15 cellular contexts compared by ENCODE assay signal in the genomic region with DNA sequence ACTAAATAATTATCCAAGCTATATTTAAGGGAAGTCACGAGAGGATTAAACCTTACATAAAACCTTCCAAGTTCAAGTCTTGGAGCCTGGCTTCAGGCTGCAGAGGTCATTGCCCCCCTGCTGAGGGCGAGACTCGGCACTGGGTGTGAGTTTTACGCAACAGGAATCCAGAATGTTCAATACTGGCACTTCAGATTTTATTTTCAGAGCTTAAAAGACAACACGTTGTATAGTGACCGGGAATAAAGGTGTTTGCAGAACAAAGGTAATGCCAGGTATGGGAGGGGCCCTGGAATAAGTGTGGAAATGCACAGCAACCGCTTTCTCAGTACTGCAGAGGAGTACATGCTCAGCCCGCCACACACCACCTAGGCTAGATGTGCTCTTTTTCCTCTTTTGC.
DNase-seq lines count a peak whose midpoint lies in the region; ATAC-seq, FAIRE-seq and TF ChIP-seq lines count a peak whose summit lies in the region.
"Had no signal": no experiment of that assay in that cellular context is flagged by ENCODE, and none has a peak within 500 bp of the region (broad histone marks: within the 10 kb centered on the region; RNA-seq: fewer than 3 reads in every experiment).

No MANE protein-coding gene starts in this region.

- H3K4me2 ChIP-seq in astrocyte (ENCODE audit: low read length) (no peak overlapping the region), mesenchymal stem cell (ENCODE audit: low read length, poor library complexity, severe bottlenecking) (no peak overlapping the region), Karpas-422 (ENCODE audit: low read depth, low read length, poor library complexity, severe bottlenecking) (no peak overlapping the region), OCI-LY7 (ENCODE audit: low read length) (no peak overlapping the region)
- H3K4me2 ChIP-seq: A549, GM23338 had no signal

- POLR2A ChIA-PET in OCI-LY7 (lab: Charles Lee), result no interaction called here

- H3K79me2 ChIP-seq in astrocyte (ENCODE audit: insufficient read depth, low read length) (no peaks in the 10 kb centered on the region), Karpas-422 (ENCODE audit: low read length) (no peaks in the 10 kb centered on the region), OCI-LY7 (ENCODE audit: insufficient read depth, low read depth, low read length) (no peaks in the 10 kb centered on the region)

- no peak overlapping the region for H3K4me3 Mint-ChIP-seq in astrocyte (ENCODE audit: unreplicated experiment)
- H3K4me3 Mint-ChIP-seq: CD4-positive, alpha-beta memory T cell; GM23338 had no signal

- H3K27me3 ChIP-seq in astrocyte (ENCODE audit: insufficient read depth, low read length), result no peaks in the 10 kb centered on the region
- no peaks in the 10 kb centered on the region for H3K27me3 ChIP-seq in mesenchymal stem cell (ENCODE audit: control insufficient read depth in 1 of 2, insufficient read depth in 1 of 2, low read length in 2 of 2)
- H3K27me3 ChIP-seq in Karpas-422 (ENCODE audit: low read length), result no peaks in the 10 kb centered on the region
- H3K27me3 ChIP-seq: BE2C had no signal

- peak overlapping the region in 1 of 2 experiments; percentile 48 for H3K4ac ChIP-seq in mesenchymal stem cell (ENCODE audit: low read depth in 1 of 2, low read length in 2 of 2)

- peak; percentile 52 for ATAC-seq in left colon
- ATAC-seq: A549, GM23338 had no signal

- no peak overlapping the region for H2BK15ac ChIP-seq in mesenchymal stem cell (ENCODE audit: low read depth, poor library complexity, severe bottlenecking)

- H4K91ac ChIP-seq in mesenchymal stem cell (ENCODE audit: low read length), result no peak overlapping the region

- CTCF ChIA-PET in OCI-LY7 (lab: Charles Lee; ENCODE audit: unreplicated experiment), result no interaction called here

- H3K9ac ChIP-seq in astrocyte (ENCODE audit: low read length) (no peak overlapping the region), mesenchymal stem cell (ENCODE audit: low read length) (no peak overlapping the region), Karpas-422 (ENCODE audit: low read length) (no peak overlapping the region)

- 97% methylated on average over 7 of the region's 8 CpGs for WGBS in mesenchymal stem cell

- no peak overlapping the region for H3K23ac ChIP-seq in mesenchymal stem cell (ENCODE audit: low read length in 2 of 2)

- peaks cover 22% of the 10 kb centered on the region for H3K4me1 Mint-ChIP-seq in astrocyte (ENCODE audit: low read depth, unreplicated experiment)
- H3K4me1 Mint-ChIP-seq: CD4-positive, alpha-beta memory T cell had no signal

- no peaks in the 10 kb centered on the region for H3K36me3 ChIP-seq in astrocyte (ENCODE audit: insufficient read depth, low read length)
- H3K36me3 ChIP-seq in mesenchymal stem cell (ENCODE audit: control insufficient read depth in 1 of 2, insufficient read depth in 2 of 2, low read depth in 1 of 2, low read length in 2 of 2), result peaks cover 19 to 47% of the 10 kb centered on the region in 2 experiments
- H3K36me3 ChIP-seq in Karpas-422 (ENCODE audit: insufficient read depth, low read length), result no peaks in the 10 kb centered on the region
- no peaks in the 10 kb centered on the region for H3K36me3 ChIP-seq in OCI-LY7 (ENCODE audit: insufficient read depth, low read length)
- H3K36me3 ChIP-seq: BE2C had no signal

- H3K4me3 ChIP-seq in astrocyte (ENCODE audit: insufficient read depth, low read depth, low read length) (no peak overlapping the region), mesenchymal stem cell (ENCODE audit: insufficient read depth in 1 of 2, low read depth in 1 of 2, low read length in 2 of 2) (no peak overlapping the region), Karpas-422 (ENCODE audit: low read length) (no peak overlapping the region), OCI-LY7 (ENCODE audit: low read depth, low read length, poor library complexity, severe bottlenecking) (no peak overlapping the region)
- H3K4me3 ChIP-seq: A549, GM23338 had no signal

- H2AFZ ChIP-seq in astrocyte (ENCODE audit: low read depth, low read length) (no peak overlapping the region), mesenchymal stem cell (ENCODE audit: low read depth, low read length) (no peak overlapping the region), Karpas-422 (ENCODE audit: low read length) (no peak overlapping the region), OCI-LY7 (ENCODE audit: low read length) (no peak overlapping the region)
- H2AFZ ChIP-seq: GM23338 had no signal

- H3K9me2 ChIP-seq in Karpas-422 (replicated peaks; ENCODE audit: insufficient read depth, low read length) (no peaks in the 10 kb centered on the region), OCI-LY7 (ENCODE audit: insufficient read depth, low read length) (no peaks in the 10 kb centered on the region)

- peak overlapping the region in 1 of 2 experiments; percentile 80 for H3K18ac ChIP-seq in mesenchymal stem cell (ENCODE audit: low read depth in 1 of 2, low read length in 2 of 2)

- H3K9me3 ChIP-seq in astrocyte (ENCODE audit: insufficient read depth, low read depth, low read length) (no peaks in the 10 kb centered on the region), mesenchymal stem cell (ENCODE audit: control insufficient read depth, low read length) (no peaks in the 10 kb centered on the region), Karpas-422 (ENCODE audit: low read length) (no peaks in the 10 kb centered on the region), OCI-LY7 (ENCODE audit: low read length) (no peaks in the 10 kb centered on the region)
- H3K9me3 ChIP-seq: A549, BE2C had no signal

- no peak for DNase-seq in astrocyte (ENCODE audit: low read depth)
- no peak for DNase-seq in left colon
- no peak for DNase-seq in mesenchymal stem cell
- no peak for DNase-seq in Karpas-422
- no peak for DNase-seq in OCI-LY7 (ENCODE audit: low spot score)
- no peak for DNase-seq in GM10266 (ENCODE audit: extremely low spot score)
- DNase-seq: BE2C; CD4-positive, alpha-beta memory T cell; DMS79; H7 had no signal

- FAIRE-seq in astrocyte (lab: Jason Lieb, UNC), result no peak
- FAIRE-seq: A549, GM12891 had no signal

- no peak overlapping the region for H2AK5ac ChIP-seq in mesenchymal stem cell (ENCODE audit: low read length, severe bottlenecking)

- H2BK120ac ChIP-seq in mesenchymal stem cell (ENCODE audit: low read depth, low read length), result no peak overlapping the region

- H4K20me1 ChIP-seq in astrocyte (ENCODE audit: insufficient read depth, low read length) (peaks cover 30% of the 10 kb centered on the region), Karpas-422 (ENCODE audit: insufficient read depth, low read depth, low read length) (no peaks in the 10 kb centered on the region), OCI-LY7 (ENCODE audit: insufficient read depth, low read length) (no peaks in the 10 kb centered on the region)

- H3K14ac ChIP-seq in mesenchymal stem cell (ENCODE audit: low read length in 2 of 2), result no peak overlapping the region

- intact Hi-C loops in left colon (cut with DNase I, micrococcal nuclease) (no loop called here), OCI-LY7 (cut with micrococcal nuclease; ENCODE audit: unreplicated experiment) (no loop called here)

- H3K4me1 ChIP-seq in astrocyte (ENCODE audit: insufficient read depth, low read length), result peaks cover 16% of the 10 kb centered on the region
- peaks cover 13% of the 10 kb centered on the region for H3K4me1 ChIP-seq in mesenchymal stem cell (ENCODE audit: control insufficient read depth, insufficient read depth, low read depth, low read length)
- no peaks in the 10 kb centered on the region for H3K4me1 ChIP-seq in Karpas-422 (ENCODE audit: low read length)
- H3K4me1 ChIP-seq in OCI-LY7 (ENCODE audit: insufficient read depth, low read length, poor library complexity, severe bottlenecking), result no peaks in the 10 kb centered on the region

- no peak overlapping the region for H4K8ac ChIP-seq in mesenchymal stem cell (ENCODE audit: low read length)

- TF ChIP-seq CTCF in astrocyte (IDR thresholded peaks at IDR 0.05; ENCODE audit: insufficient read depth, low read depth, low read length) (no peak), OCI-LY7 (conservative IDR thresholded peaks at IDR 0.05; ENCODE audit: low read length) (no peak), GM10266 (IDR thresholded peaks at IDR 0.05; ENCODE audit: control insufficient read depth, insufficient read depth, low read depth, missing control alignments) (no peak)

- no peaks in the 10 kb centered on the region for H3K27me3 Mint-ChIP-seq in astrocyte (ENCODE audit: low read depth, unreplicated experiment)
- H3K27me3 Mint-ChIP-seq: CD4-positive, alpha-beta memory T cell had no signal

- no peak overlapping the region for H3K27ac ChIP-seq in astrocyte (ENCODE audit: low read depth, low read length)
- H3K27ac ChIP-seq in mesenchymal stem cell (ENCODE audit: low read length, poor library complexity, severe bottlenecking), result no peak overlapping the region
- H3K27ac ChIP-seq in Karpas-422 (ENCODE audit: low read length), result no peak overlapping the region
- H3K27ac ChIP-seq in OCI-LY7 (ENCODE audit: low read depth, low read length, poor library complexity, severe bottlenecking), result no peak overlapping the region
- H3K27ac ChIP-seq: A549, C4-2B, HL-60 had no signal

- peaks cover 28% of the 10 kb centered on the region for H3K79me1 ChIP-seq in mesenchymal stem cell (replicated peaks; ENCODE audit: low read length, poor library complexity, severe bottlenecking)

- H3K9me3 Mint-ChIP-seq in astrocyte (ENCODE audit: unreplicated experiment), result no peaks in the 10 kb centered on the region
- H3K9me3 Mint-ChIP-seq: GM23338 had no signal

- no peak overlapping the region for H2BK5ac ChIP-seq in mesenchymal stem cell (ENCODE audit: low read depth, low read length, poor library complexity, severe bottlenecking)

- peak overlapping the region; percentile 53 for H3K27ac Mint-ChIP-seq in astrocyte (ENCODE audit: unreplicated experiment)
- H3K27ac Mint-ChIP-seq: GM23338 had no signal

- H3K36me3 Mint-ChIP-seq in astrocyte (ENCODE audit: low read depth, unreplicated experiment), result no peaks in the 10 kb centered on the region

- peak overlapping the region; percentile 61 to 69 for H2BK12ac ChIP-seq in mesenchymal stem cell (ENCODE audit: low read length in 2 of 2)

- BruUV-seq in OCI-LY7 (replicated peaks; lab: Mats Ljungman, UMichigan), result no TSS peak
